Comparison of ENCODE assay signal across 22 cellular contexts in genomic region chr21:26060335-26061115, GRCh38.
DNase-seq lines count a peak whose midpoint lies in the region; ATAC-seq and TF ChIP-seq lines count a peak whose summit lies in the region.
"Had no signal": no experiment of that assay in that cellular context is flagged by ENCODE, and none has a peak within 500 bp of the region (broad histone marks: within the 10 kb centered on the region; RNA-seq: fewer than 3 reads in every experiment).

No MANE protein-coding gene starts in this region.

- POLR2A ChIA-PET in SK-N-SH (lab: Yijun Ruan, JAX) = no interaction called here
- POLR2A ChIA-PET in PC-3 (lab: Charles Lee; ENCODE audit: unreplicated experiment) = no interaction called here

- no peak for TF ChIP-seq CTCF in GM23338 (conservative IDR thresholded peaks at IDR 0.05; ENCODE audit: low read depth in 2 of 2)
- TF ChIP-seq CTCF in body of pancreas (IDR thresholded peaks at IDR 0.05) = no peak
- no peak for TF ChIP-seq CTCF in hepatocyte (IDR thresholded peaks at IDR 0.05; ENCODE audit: poor library complexity)
- no peak for TF ChIP-seq CTCF in SK-N-SH (IDR thresholded peaks at IDR 0.05)
- TF ChIP-seq CTCF in PC-3 (conservative IDR thresholded peaks at IDR 0.05; ENCODE audit: low read depth, low read length) = no peak

- no peak for TF ChIP-seq EP300 in SK-N-SH (IDR thresholded peaks at IDR 0.05; ENCODE audit: borderline replicate concordance in 1 of 2, low read depth in 1 of 2, low read length in 1 of 2)

- H3K36me3 ChIP-seq in GM23338 (ENCODE audit: insufficient read depth) (no peaks in the 10 kb centered on the region), body of pancreas (replicated peaks in 1 of 2; ENCODE audit: insufficient read depth in 1 of 2, low read depth in 2 of 2) (no peaks in the 10 kb centered on the region), hepatocyte (replicated peaks; ENCODE audit: insufficient read depth, low read depth) (no peaks in the 10 kb centered on the region), SK-N-SH (replicated peaks in 1 of 2; ENCODE audit: control insufficient read depth in 1 of 2, insufficient read depth in 2 of 2, low read length in 1 of 2) (no peaks in the 10 kb centered on the region), PC-3 (ENCODE audit: low read depth, low read length) (0 out of 2 replicates have a peak, but pooled peaks cover 6% of the 10 kb centered on the region)
- H3K36me3 ChIP-seq: Peyer's patch, transverse colon had no signal

- no peak overlapping the region for H3K9ac ChIP-seq in SK-N-SH
- H3K9ac ChIP-seq in PC-3 (ENCODE audit: low read length) = no peak overlapping the region
- H3K9ac ChIP-seq: BLaER1 had no signal

- H3K79me2 ChIP-seq in GM23338 (replicated peaks; ENCODE audit: insufficient read depth) (peaks cover 99% of the 10 kb centered on the region), hepatocyte (peaks cover 85% of the 10 kb centered on the region), SK-N-SH (ENCODE audit: insufficient read depth) (peaks cover 75% of the 10 kb centered on the region), PC-3 (ENCODE audit: low read length) (peaks cover 73% of the 10 kb centered on the region)

- 66 to 69% methylated on average over 7 of the region's 7 CpGs for WGBS in body of pancreas, 2 donors
- 91% methylated on average over 7 of the region's 7 CpGs for WGBS in hepatocyte (ENCODE audit: low lambda C conversion rate, missing lambda C conversion rate)
- 91% methylated on average over 7 of the region's 7 CpGs for WGBS in SK-N-SH (ENCODE audit: low lambda C conversion rate)

- no peaks in the 10 kb centered on the region for H3K9me3 Mint-ChIP-seq in GM23338
- H3K9me3 Mint-ChIP-seq: activated CD4-positive, alpha-beta T cell treated with anti-CD3 and anti-CD28 coated beads, Interleukin-2, amount 10 ng/mL, durations not matched to agents 24 days and 14 days; activated naive CD8-positive, alpha-beta T cell treated with anti-CD3 and anti-CD28 coated beads for 36 hours; activated T-helper 17 cell treated with anti-CD3 and anti-CD28 coated beads, Interleukin-2, amount 50 U/mL, for 72 hours; dendritic cell treated with granulocyte-macrophage colony-stimulating factor and Interleukin-4, amounts not matched to agents 40 ng/mL and 50 ng/mL, for 4 days had no signal

- H3K9me2 ChIP-seq in GM23338 (ENCODE audit: insufficient read depth) = no peaks in the 10 kb centered on the region
- no peaks in the 10 kb centered on the region for H3K9me2 ChIP-seq in hepatocyte (replicated peaks; ENCODE audit: insufficient read depth)
- H3K9me2 ChIP-seq in SK-N-SH = no peaks in the 10 kb centered on the region
- no peaks in the 10 kb centered on the region for H3K9me2 ChIP-seq in PC-3 (replicated peaks; ENCODE audit: low read length)

- H3K9me3 ChIP-seq in body of pancreas (no peaks in the 10 kb centered on the region), hepatocyte (ENCODE audit: low read depth) (no peaks in the 10 kb centered on the region), SK-N-SH (no peaks in the 10 kb centered on the region), PC-3 (ENCODE audit: low read length) (no peaks in the 10 kb centered on the region)
- H3K9me3 ChIP-seq: BLaER1, mucosa of descending colon, Peyer's patch, transverse colon had no signal

- H2AFZ ChIP-seq in GM23338 (no peak overlapping the region), hepatocyte (no peak overlapping the region), SK-N-SH (ENCODE audit: low read depth) (no peak overlapping the region), PC-3 (ENCODE audit: low read length) (no peak overlapping the region)

- no peak overlapping the region; the same call in 2 of the 3 replicates for H3K4me3 Mint-ChIP-seq in GM23338
- H3K4me3 Mint-ChIP-seq: activated CD4-positive, alpha-beta T cell treated with anti-CD3 and anti-CD28 coated beads, Interleukin-2, amount 10 ng/mL, durations not matched to agents 24 days and 14 days; activated naive CD8-positive, alpha-beta T cell treated with anti-CD3 and anti-CD28 coated beads for 36 hours; activated T-helper 17 cell treated with anti-CD3 and anti-CD28 coated beads, Interleukin-2, amount 50 U/mL, for 72 hours; dendritic cell treated with granulocyte-macrophage colony-stimulating factor and Interleukin-4, amounts not matched to agents 40 ng/mL and 50 ng/mL, for 4 days had no signal

- H3K27me3 ChIP-seq in GM23338 (ENCODE audit: insufficient read depth) (no peaks in the 10 kb centered on the region), body of pancreas (no peaks in the 10 kb centered on the region), hepatocyte (no peaks in the 10 kb centered on the region), SK-N-SH (ENCODE audit: insufficient read depth) (no peaks in the 10 kb centered on the region), PC-3 (ENCODE audit: low read length) (no peaks in the 10 kb centered on the region)
- H3K27me3 ChIP-seq: BLaER1, Peyer's patch, transverse colon had no signal

- no peaks in the 10 kb centered on the region for H3K36me3 Mint-ChIP-seq in GM23338 (ENCODE audit: low read depth)

- peaks cover 2% of the 10 kb centered on the region for H3K27me3 Mint-ChIP-seq in GM23338 (ENCODE audit: insufficient read depth, low read depth, poor library complexity)
- H3K27me3 Mint-ChIP-seq: activated CD4-positive, alpha-beta T cell treated with anti-CD3 and anti-CD28 coated beads, Interleukin-2, amount 10 ng/mL, durations not matched to agents 24 days and 14 days; activated naive CD8-positive, alpha-beta T cell treated with anti-CD3 and anti-CD28 coated beads for 36 hours; activated T-helper 17 cell treated with anti-CD3 and anti-CD28 coated beads, Interleukin-2, amount 50 U/mL, for 72 hours; dendritic cell treated with granulocyte-macrophage colony-stimulating factor and Interleukin-4, amounts not matched to agents 40 ng/mL and 50 ng/mL, for 4 days had no signal

- intact Hi-C loops in body of pancreas (cut with DNase I) (no loop called here), sciatic nerve (cut with DNase I) (no loop called here), PC-3 (cut with micrococcal nuclease) (no loop called here)

- H3K27ac ChIP-seq in GM23338 (ENCODE audit: low read depth) = peak overlapping the region; percentile 55; the same call in 1 of the 2 replicates
- H3K27ac ChIP-seq in body of pancreas = peak overlapping the region; percentile 60 to 90 (median 76)
- H3K27ac ChIP-seq in hepatocyte = peak overlapping the region; percentile 73
- H3K27ac ChIP-seq in SK-N-SH (ENCODE audit: low read depth in 2 of 2, low read length in 1 of 2) = no peak overlapping the region
- H3K27ac ChIP-seq in PC-3 (ENCODE audit: low read length) = no peak overlapping the region
- H3K27ac ChIP-seq: BLaER1 had no signal

- ATAC-seq in GM23338 = no peak; the same call in 2 of the 3 replicates
- ATAC-seq in body of pancreas = no peak
- peak; percentile 10 for ATAC-seq in sciatic nerve
- ATAC-seq in HG02588 (IDR thresholded peaks at IDR 0.05; ENCODE audit: unreplicated experiment) = no peak
- ATAC-seq in GM19035 (IDR thresholded peaks at IDR 0.05; ENCODE audit: unreplicated experiment) = no peak
- no peak for ATAC-seq in PC-3
- ATAC-seq: activated T-helper 17 cell treated with anti-CD3 and anti-CD28 coated beads, Interleukin-2, amount 50 U/mL, for 72 hours; mucosa of descending colon had no signal

- H3K4me1 ChIP-seq in GM23338 (ENCODE audit: insufficient read depth) (peaks cover 53% of the 10 kb centered on the region), body of pancreas (peaks cover 42% of the 10 kb centered on the region), hepatocyte (ENCODE audit: insufficient read depth) (peaks cover 3% of the 10 kb centered on the region), SK-N-SH (ENCODE audit: control insufficient read depth in 1 of 2, insufficient read depth in 2 of 2, low read depth in 1 of 2, low read length in 1 of 2) (peaks cover 0 to 5% of the 10 kb centered on the region in 2 experiments; a peak in 1 of 4 replicates), PC-3 (ENCODE audit: insufficient read depth, low read length) (no peaks in the 10 kb centered on the region)
- H3K4me1 ChIP-seq: Peyer's patch had no signal

- H3F3A ChIP-seq in GM23338 (replicated peaks; ENCODE audit: low read depth) = no peaks in the 10 kb centered on the region
- no peaks in the 10 kb centered on the region for H3F3A ChIP-seq in SK-N-SH (replicated peaks; ENCODE audit: insufficient read depth)
- H3F3A ChIP-seq in PC-3 (ENCODE audit: low read length, unreplicated experiment) = no peaks in the 10 kb centered on the region

- H3K4me3 ChIP-seq in GM23338 (no peak overlapping the region), body of pancreas (no peak overlapping the region), hepatocyte (no peak overlapping the region), SK-N-SH (ENCODE audit: low read depth in 2 of 2, low read length in 1 of 2) (no peak overlapping the region), PC-3 (ENCODE audit: low read length) (no peak overlapping the region)
- H3K4me3 ChIP-seq: BLaER1, mucosa of descending colon, Peyer's patch, transverse colon had no signal

- peaks cover 59% of the 10 kb centered on the region for H3K4me1 Mint-ChIP-seq in GM23338

- DNase-seq in GM23338 (ENCODE audit: low spot score) (no peak), body of pancreas (no peak), hepatocyte (ENCODE audit: low spot score) (no peak), sciatic nerve (ENCODE audit: low spot score) (no peak), SK-N-SH (no peak), PC-3 (no peak)
- DNase-seq: activated CD4-positive, alpha-beta T cell treated with anti-CD3 and anti-CD28 coated beads, Interleukin-2, amount 10 ng/mL, durations not matched to agents 24 days and 14 days; activated naive CD8-positive, alpha-beta T cell treated with anti-CD3 and anti-CD28 coated beads for 36 hours; GOT3; mucosa of descending colon; NCI-H1417; NCI-H2107; NCI-H510A treated with DMSO at 0.1 percent for 48 hours; NK-92 treated with Interleukin-12 subunit alpha and Interleukin-12 subunit beta, amount 100 ng/mL, for 24 hours; Peyer's patch; T-helper 2 cell; transverse colon had no signal

- CTCF ChIA-PET in SK-N-SH (lab: Yijun Ruan, JAX) = no interaction called here
- CTCF ChIA-PET in PC-3 (lab: Charles Lee) = no interaction called here

- no peak for TF ChIP-seq RAD21 in SK-N-SH (IDR thresholded peaks at IDR 0.05; ENCODE audit: low read length)

- H4K20me1 ChIP-seq in GM23338 (replicated peaks; ENCODE audit: insufficient read depth) (peaks cover 31% of the 10 kb centered on the region), hepatocyte (ENCODE audit: insufficient read depth, poor library complexity, severe bottlenecking) (peaks cover 6% of the 10 kb centered on the region), SK-N-SH (ENCODE audit: insufficient read depth) (peaks cover 2% of the 10 kb centered on the region), PC-3 (ENCODE audit: low read length) (peaks cover 2% of the 10 kb centered on the region; the same call in 1 of the 2 replicates)

- no peak overlapping the region for H3K4me2 ChIP-seq in GM23338
- no peak overlapping the region for H3K4me2 ChIP-seq in hepatocyte
- H3K4me2 ChIP-seq in SK-N-SH = no peak overlapping the region
- no peak overlapping the region for H3K4me2 ChIP-seq in PC-3 (ENCODE audit: low read length)
- H3K4me2 ChIP-seq: BLaER1 had no signal

- no peak for TF ChIP-seq POLR2A in body of pancreas (IDR thresholded peaks at IDR 0.05)

- H3K27ac Mint-ChIP-seq in GM23338 = peak overlapping the region; percentile 15
- H3K27ac Mint-ChIP-seq: activated CD4-positive, alpha-beta T cell treated with anti-CD3 and anti-CD28 coated beads, Interleukin-2, amount 10 ng/mL, durations not matched to agents 24 days and 14 days; activated naive CD8-positive, alpha-beta T cell treated with anti-CD3 and anti-CD28 coated beads for 36 hours; activated T-helper 17 cell treated with anti-CD3 and anti-CD28 coated beads, Interleukin-2, amount 50 U/mL, for 72 hours; dendritic cell treated with granulocyte-macrophage colony-stimulating factor and Interleukin-4, amounts not matched to agents 40 ng/mL and 50 ng/mL, for 4 days had no signal

- BruUV-seq in PC-3 (replicated peaks; lab: Mats Ljungman, UMichigan) = no TSS peak

Comparison
In these comparisons a context has a peak if more than half of its experiments do, and no peak if none do; other contexts are left out.
1. H3K27ac ChIP-seq: peak in GM23338 (single experiment), body of pancreas (4 of 4) and hepatocyte (single experiment); none in SK-N-SH (0 of 2) and PC-3 (single experiment).